27 cellular contexts compared by ENCODE assay signal in genomic region chr1:213200630-213201029, GRCh38.
"Had no signal": no experiment of that assay in that cellular context is flagged by ENCODE, and none has a peak within 500 bp of the region (broad histone marks: within the 10 kb centered on the region; RNA-seq: fewer than 3 reads in every experiment).

No MANE protein-coding gene starts in this region.

- H3K27me3 ChIP-seq: colonic mucosa, esophagus squamous epithelium, gastrocnemius medialis, heart right ventricle, left lung had no signal

- FAIRE-seq: endometrium, islet of Langerhans, keratinocyte had no signal

- H3K4me1 Mint-ChIP-seq: endodermal cell; memory B cell; naive thymus-derived CD4-positive, alpha-beta T cell had no signal

- H3K27ac ChIP-seq: colonic mucosa, epithelial cell of prostate, esophagus squamous epithelium, gastrocnemius medialis, heart right ventricle, left lung, lower lobe of right lung had no signal

- H3K4me1 ChIP-seq: colonic mucosa, esophagus squamous epithelium, gastrocnemius medialis, heart right ventricle, left lung, lower lobe of right lung had no signal

- H3K9me3 ChIP-seq: colonic mucosa, gastrocnemius medialis had no signal

- H3K4me3 ChIP-seq: colonic mucosa, esophagus squamous epithelium, gastrocnemius medialis, heart right ventricle, left lung, lower lobe of right lung had no signal

- H3K36me3 ChIP-seq: colonic mucosa, gastrocnemius medialis had no signal

- H3K4me3 Mint-ChIP-seq: dendritic cell treated with granulocyte-macrophage colony-stimulating factor and Interleukin-4, amounts not matched to agents 40 ng/mL and 50 ng/mL, for 4 days; effector memory CD8-positive, alpha-beta T cell; endodermal cell; memory B cell had no signal

- DNase-seq: colonic mucosa; cortex of kidney; effector CD8-positive, alpha-beta T cell; effector memory CD8-positive, alpha-beta T cell; endodermal cell; erythroblast; esophagus squamous epithelium; foreskin fibroblast; gastrocnemius medialis; glutamatergic neuron; head of caudate nucleus; heart right ventricle; hippocampal formation; left cardiac atrium; left lung; left ventricle myocardium superior; lower lobe of right lung; mesendoderm; midbrain; naive thymus-derived CD4-positive, alpha-beta T cell had no signal

- H3K27ac Mint-ChIP-seq: dendritic cell treated with granulocyte-macrophage colony-stimulating factor and Interleukin-4, amounts not matched to agents 40 ng/mL and 50 ng/mL, for 4 days; effector memory CD8-positive, alpha-beta T cell; endodermal cell; memory B cell; naive thymus-derived CD4-positive, alpha-beta T cell had no signal

- H3K27me3 Mint-ChIP-seq: dendritic cell treated with granulocyte-macrophage colony-stimulating factor and Interleukin-4, amounts not matched to agents 40 ng/mL and 50 ng/mL, for 4 days; effector memory CD8-positive, alpha-beta T cell; memory B cell; naive thymus-derived CD4-positive, alpha-beta T cell had no signal

- ATAC-seq: effector memory CD8-positive, alpha-beta T cell; esophagus mucosa; heart right ventricle; left cardiac atrium; left lung; left ventricle myocardium superior; lower lobe of right lung; naive thymus-derived CD4-positive, alpha-beta T cell had no signal
